Comparison of ENCODE assay signal across 8 cellular contexts in genomic region chr21:35051287-35051818, GRCh38. TPM values are rescaled to one million over a fixed set of nuclear protein-coding genes. Genes with fewer than 3 reads are reported as not detected.
DNase-seq lines count a peak whose midpoint lies in the region; ATAC-seq and TF ChIP-seq lines count a peak whose summit lies in the region.

No MANE protein-coding gene starts in this region.

- H3K27ac ChIP-seq in HEK293 (ENCODE audit: extremely low read depth, low read depth, low read length) (no peak overlapping the region), PC-9 (peak overlapping the region; percentile 99), trophoblast cell (ENCODE audit: low read depth, low read length) (no peak overlapping the region)

- peak overlapping the region; percentile 98 for H3K27ac Mint-ChIP-seq in activated T-helper 17 cell treated with anti-CD3 and anti-CD28 coated beads, Interleukin-2, amount 50 U/mL, for 72 hours
- peak overlapping the region; percentile 46 for H3K27ac Mint-ChIP-seq in type B pancreatic cell

- WGBS in trophoblast cell (ENCODE audit: extremely low coverage, insufficient coverage, insufficient read length): no CpG with 5 or more reads among the region's 12 CpGs

- H3K4me2 ChIP-seq in PC-9: peak overlapping the region; percentile 95
- no peak overlapping the region for H3K4me2 ChIP-seq in trophoblast cell (ENCODE audit: low read length)

- H3K4me1 ChIP-seq in HEK293 (ENCODE audit: control insufficient read depth, insufficient read depth, low read length): peaks cover 15% of the 10 kb centered on the region
- H3K4me1 ChIP-seq in PC-9 (replicated peaks; ENCODE audit: insufficient read depth): peaks cover 40% of the 10 kb centered on the region
- peaks cover 17 to 23% of the 10 kb centered on the region in 2 experiments for H3K4me1 ChIP-seq in trophoblast cell (ENCODE audit: control insufficient read depth in 1 of 2, insufficient read depth in 2 of 2, low read length in 2 of 2)

- no TSS peak for BruUV-seq in PC-9 (replicated peaks; lab: Mats Ljungman, UMichigan)

- H3K79me2 ChIP-seq in PC-9 (ENCODE audit: low read depth): peaks cover 39% of the 10 kb centered on the region
- H3K79me2 ChIP-seq in trophoblast cell (ENCODE audit: control insufficient read depth, insufficient read depth, low read length, poor library complexity): peaks cover 2% of the 10 kb centered on the region

- H3K36me3 Mint-ChIP-seq in activated T-helper 17 cell treated with anti-CD3 and anti-CD28 coated beads, Interleukin-2, amount 50 U/mL, for 72 hours (ENCODE audit: low read depth): peaks cover 37% of the 10 kb centered on the region
- no peaks in the 10 kb centered on the region for H3K36me3 Mint-ChIP-seq in type B pancreatic cell

- H2BK120ac ChIP-seq in trophoblast cell (ENCODE audit: insufficient read depth, low read length, poor library complexity): no peak overlapping the region

- POLR2A ChIA-PET in HEK293 (lab: Yijun Ruan, JAX): interaction anchor here (0.6 kb wide), 2 partner anchors 41 to 578 kb away, joined by 3 read pairs; no protein-coding TSS in a partner anchor
- POLR2A ChIA-PET in PC-9 (lab: Charles Lee; ENCODE audit: unreplicated experiment): interaction anchor here (0.5 to 0.7 kb wide), 4 partner anchors 163 to 898 kb away, joined by 3 to 6 read pairs (median 4); no protein-coding TSS in a partner anchor

- H3K14ac ChIP-seq in trophoblast cell (ENCODE audit: low read length): no peak overlapping the region

- H3K9me3 ChIP-seq in HEK293 (ENCODE audit: control insufficient read depth, insufficient read depth, low read depth, low read length): no peaks in the 10 kb centered on the region
- no peaks in the 10 kb centered on the region; the same call in 1 of the 2 replicates for H3K9me3 ChIP-seq in PC-9 (ENCODE audit: insufficient read depth, low read depth)
- no peaks in the 10 kb centered on the region for H3K9me3 ChIP-seq in trophoblast cell (ENCODE audit: insufficient read depth, low read depth, low read length)

- H3K27me3 ChIP-seq in PC-9 (ENCODE audit: insufficient read depth, low read depth): no peaks in the 10 kb centered on the region
- no peaks in the 10 kb centered on the region for H3K27me3 ChIP-seq in trophoblast cell (ENCODE audit: insufficient read depth, low read length)

- DNase-seq in Ammon's horn (ENCODE audit: low spot score) (peak; percentile 81), PC-9 (peak; percentile 86 to 95), foreskin melanocyte (peak; percentile 74), trophoblast cell (peak; percentile 79 to 88), type B pancreatic cell (ENCODE audit: extremely low spot score, unreplicated experiment) (no peak), GM19240 (ENCODE audit: insufficient read length, low spot score) (no peak)

- H2BK5ac ChIP-seq in trophoblast cell (ENCODE audit: low read depth, low read length, poor library complexity): no peak overlapping the region

- peaks cover 41% of the 10 kb centered on the region for H3K4me1 Mint-ChIP-seq in activated T-helper 17 cell treated with anti-CD3 and anti-CD28 coated beads, Interleukin-2, amount 50 U/mL, for 72 hours
- peaks cover 42% of the 10 kb centered on the region for H3K4me1 Mint-ChIP-seq in type B pancreatic cell (ENCODE audit: unreplicated experiment)

- no peak overlapping the region for H4K12ac ChIP-seq in trophoblast cell (ENCODE audit: low read depth, low read length)

- H3K79me1 ChIP-seq in trophoblast cell (ENCODE audit: low read length): peaks cover 10% of the 10 kb centered on the region

- H3K36me3 ChIP-seq in HEK293 (ENCODE audit: control insufficient read depth in 2 of 2, insufficient read depth in 1 of 2, low read length in 2 of 2): no peaks in the 10 kb centered on the region
- peaks cover 5% of the 10 kb centered on the region; the same call in 1 of the 2 replicates for H3K36me3 ChIP-seq in PC-9 (ENCODE audit: low read depth)
- H3K36me3 ChIP-seq in trophoblast cell (ENCODE audit: control insufficient read depth in 1 of 2, insufficient read depth in 2 of 2, low read length in 2 of 2): no peaks in the 10 kb centered on the region

- H3K18ac ChIP-seq in trophoblast cell (ENCODE audit: low read length): no peak overlapping the region

- H3K23ac ChIP-seq in trophoblast cell (ENCODE audit: low read length): no peak overlapping the region

- H3K4me3 ChIP-seq in HEK293 (ENCODE audit: low read depth, low read length): no peak overlapping the region
- H3K4me3 ChIP-seq in PC-9: peak overlapping the region; percentile 17; the same call in 1 of the 2 replicates
- H3K4me3 ChIP-seq in trophoblast cell (ENCODE audit: low read depth, low read length): no peak overlapping the region

- H2AK5ac ChIP-seq in trophoblast cell (ENCODE audit: low read length): no peak overlapping the region

- H3F3A ChIP-seq in PC-9 (ENCODE audit: insufficient read depth, low read depth): peaks cover 48% of the 10 kb centered on the region

- intact Hi-C loops in PC-9 (cut with micrococcal nuclease; ENCODE audit: unreplicated experiment): loop anchor here (1.0 to 2.0 kb wide), 5 partner anchors 87 to 788 kb away; no protein-coding TSS in a partner anchor

- H3K27me3 Mint-ChIP-seq in activated T-helper 17 cell treated with anti-CD3 and anti-CD28 coated beads, Interleukin-2, amount 50 U/mL, for 72 hours: no peaks in the 10 kb centered on the region
- peaks cover 13% of the 10 kb centered on the region for H3K27me3 Mint-ChIP-seq in type B pancreatic cell

- H2AFZ ChIP-seq in PC-9 (no peak overlapping the region), trophoblast cell (ENCODE audit: insufficient read depth, low read length, poor library complexity) (peak overlapping the region; percentile 45)

- H2BK12ac ChIP-seq in trophoblast cell (ENCODE audit: low read length): no peak overlapping the region

- no peak overlapping the region for H3K9ac ChIP-seq in trophoblast cell (ENCODE audit: low read length)

- H3K4me3 Mint-ChIP-seq in activated T-helper 17 cell treated with anti-CD3 and anti-CD28 coated beads, Interleukin-2, amount 50 U/mL, for 72 hours: peak overlapping the region; percentile 95
- H3K4me3 Mint-ChIP-seq in type B pancreatic cell: no peak overlapping the region

- H3K4ac ChIP-seq in trophoblast cell (ENCODE audit: low read depth, low read length): no peak overlapping the region

- TF ChIP-seq CTCF in HEK293 (tag by site-specific recombination; IDR thresholded peaks at IDR 0.05) (no peak), PC-9 (conservative IDR thresholded peaks at IDR 0.05) (peak; percentile 71), type B pancreatic cell (conservative IDR thresholded peaks at IDR 0.05) (peak; percentile 77)

- no peaks in the 10 kb centered on the region for H4K20me1 ChIP-seq in PC-9 (ENCODE audit: insufficient read depth)

- no peaks in the 10 kb centered on the region for H3K9me3 Mint-ChIP-seq in activated T-helper 17 cell treated with anti-CD3 and anti-CD28 coated beads, Interleukin-2, amount 50 U/mL, for 72 hours
- no peaks in the 10 kb centered on the region for H3K9me3 Mint-ChIP-seq in type B pancreatic cell

- CTCF ChIA-PET in HEK293 (lab: Yijun Ruan, JAX) (interaction anchor here (0.5 to 1.7 kb wide), 19 partner anchors 8 to 1063 kb away, joined by 3 to 7 read pairs (median 3); no protein-coding TSS in a partner anchor), PC-9 (lab: Charles Lee) (interaction anchor here (0.5 to 1.3 kb wide), 3 partner anchors 99 to 460 kb away, joined by 4 to 6 read pairs (median 6); no protein-coding TSS in a partner anchor)

- ATAC-seq in activated T-helper 17 cell treated with anti-CD3 and anti-CD28 coated beads, Interleukin-2, amount 50 U/mL, for 72 hours (replicated peaks): peak; percentile 43

- H3K9me2 ChIP-seq in PC-9 (ENCODE audit: insufficient read depth): no peaks in the 10 kb centered on the region

- H4K91ac ChIP-seq in trophoblast cell (ENCODE audit: low read depth, low read length): no peak overlapping the region

- peak overlapping the region; percentile 58 for H4K8ac ChIP-seq in trophoblast cell (ENCODE audit: low read depth, low read length)

TF ChIP-seq in HEK293, 187 proteins besides CTCF, POLR2A, EP300 and RAD21 (continues in another document):
- TF ChIP-seq SCRT2 (tag by site-specific recombination; IDR thresholded peaks at IDR 0.05) (peak; percentile 89), TRIM28 (IDR thresholded peaks at IDR 0.05; ENCODE audit: borderline replicate concordance, low read length) (peak; percentile 66; the same call in 1 of the 2 replicates), ZNF174 (tag by site-specific recombination; IDR thresholded peaks at IDR 0.05) (no peak), ZBTB49 (tag by site-specific recombination; IDR thresholded peaks at IDR 0.05; ENCODE audit: low read depth) (no peak)

RNA-seq across cellular contexts. Expression of gene RUNX1, which starts 2.3 kb away (rescaled TPM):
- 58.5 and 61.6 TPM in 2 replicates for total RNA-seq in PC-9 (2021)
- 100 to 1,000 TPM; 112 to 136 TPM for total RNA-seq in activated T-helper 17 cell treated with anti-CD3 and anti-CD28 coated beads, Interleukin-2, amount 50 U/mL, for 72 hours
- 64.0 and 64.4 TPM in 2 replicates for polyA plus RNA-seq in trophoblast cell (2013)
- total RNA-seq in type B pancreatic cell (ENCODE audit: low replicate concordance): 11.9 and 14.2 TPM in 2 replicates

Comparison
In these comparisons a context has a peak if more than half of its experiments do, and no peak if none do; other contexts are left out.
1. DNase-seq: peak in Ammon's horn (single experiment), PC-9 (2 of 2), foreskin melanocyte (single experiment) and trophoblast cell (2 of 2); none in type B pancreatic cell (single experiment) and GM19240 (single experiment).